ENCODE assay signal across 25 cellular contexts in genomic region chr11:102833731-102834130, GRCh38. TPM values are rescaled to one million over a fixed set of nuclear protein-coding genes. Genes with fewer than 3 reads are reported as not detected.
"Had no signal": no experiment of that assay in that cellular context is flagged by ENCODE, and none has a peak within 500 bp of the region (broad histone marks: within the 10 kb centered on the region; RNA-seq: fewer than 3 reads in every experiment).

No MANE protein-coding gene starts in this region.

- H3K27me3 ChIP-seq: SJSA1 had no signal

- H3K4me1 ChIP-seq: SJSA1 had no signal

- H3K9me3 ChIP-seq: SJSA1 had no signal

- H3K4me3 Mint-ChIP-seq: activated CD4-positive, alpha-beta memory T cell treated with anti-CD3 and anti-CD28 coated beads for 36 hours; activated CD4-positive, alpha-beta T cell treated with anti-CD3 and anti-CD28 coated beads, Interleukin-2, amount 10 ng/mL, durations not matched to agents 7 days and 5 days; activated naive CD4-positive, alpha-beta T cell treated with anti-CD3 and anti-CD28 coated beads for 36 hours; activated naive CD8-positive, alpha-beta T cell; activated T-cell treated with anti-CD3 and anti-CD28 coated beads, Interleukin-2, amount 50 U/mL, for 4 hours; T-helper 17 cell had no signal

- H3K36me3 ChIP-seq: SJSA1 had no signal

- FAIRE-seq: RCC 7860, TTC549 had no signal

- ATAC-seq: activated T-cell treated with anti-CD3 and anti-CD28 coated beads, Interleukin-2, amount 50 U/mL, for 4 hours; SK-N-SH treated with all-trans-retinoic acid at 6 μM for 48 hours; T-helper 17 cell had no signal

- H3K27ac ChIP-seq: SJSA1 had no signal

- H3K27ac Mint-ChIP-seq: activated CD4-positive, alpha-beta memory T cell treated with anti-CD3 and anti-CD28 coated beads for 36 hours; activated CD4-positive, alpha-beta T cell treated with anti-CD3 and anti-CD28 coated beads, Interleukin-2, amount 10 ng/mL, durations not matched to agents 7 days and 5 days; activated naive CD4-positive, alpha-beta T cell treated with anti-CD3 and anti-CD28 coated beads for 36 hours; activated naive CD8-positive, alpha-beta T cell; T-helper 17 cell had no signal

- H3K9me3 Mint-ChIP-seq: activated CD4-positive, alpha-beta memory T cell treated with anti-CD3 and anti-CD28 coated beads for 36 hours; activated CD4-positive, alpha-beta T cell treated with anti-CD3 and anti-CD28 coated beads, Interleukin-2, amount 10 ng/mL, durations not matched to agents 7 days and 5 days; activated naive CD4-positive, alpha-beta T cell treated with anti-CD3 and anti-CD28 coated beads for 36 hours; activated T-cell treated with anti-CD3 and anti-CD28 coated beads, Interleukin-2, amount 50 U/mL, for 4 hours had no signal

- H3K4me1 Mint-ChIP-seq: activated CD4-positive, alpha-beta T cell treated with anti-CD3 and anti-CD28 coated beads, Interleukin-2, amount 10 ng/mL, durations not matched to agents 7 days and 5 days; T-helper 17 cell had no signal

- DNase-seq: activated CD4-positive, alpha-beta memory T cell treated with anti-CD3 and anti-CD28 coated beads for 36 hours; activated CD4-positive, alpha-beta T cell treated with anti-CD3 and anti-CD28 coated beads, Interleukin-2, amount 10 ng/mL, durations not matched to agents 7 days and 5 days; activated CD4-positive, CD25-positive, alpha-beta regulatory T cell; activated CD8-positive, alpha-beta memory T cell treated with anti-CD3 and anti-CD28 coated beads for 24 hours; activated gamma-delta T cell; activated naive CD4-positive, alpha-beta T cell treated with anti-CD3 and anti-CD28 coated beads for 36 hours; activated T-cell treated with anti-CD3 and anti-CD28 coated beads, Interleukin-2, amount 50 U/mL, for 4 hours; anterior cingulate cortex; central memory CD4-positive, alpha-beta T cell; KG1; NCI-H1048; NCI-H146; NCI-H187 treated with DMSO at 0.1 percent for 48 hours; NCI-H2081 treated with DMSO at 0.1 percent for 48 hours; NCI-H446; NCI-H524; SHP77; T-helper 17 cell; T-helper 9 cell had no signal

- H3K4me3 ChIP-seq: SJSA1 had no signal

RNA-seq across cellular contexts. Expression of gene MMP3, which starts 9.7 kb away (rescaled TPM):
- total RNA-seq: activated CD4-positive, alpha-beta memory T cell treated with anti-CD3 and anti-CD28 coated beads for 36 hours; activated CD4-positive, alpha-beta T cell treated with anti-CD3 and anti-CD28 coated beads, Interleukin-2, amount 10 ng/mL, durations not matched to agents 7 days and 5 days; activated naive CD4-positive, alpha-beta T cell treated with anti-CD3 and anti-CD28 coated beads for 36 hours; activated T-cell treated with anti-CD3 and anti-CD28 coated beads, Interleukin-2, amount 50 U/mL, for 4 hours; T-helper 17 cell had no signal

RNA-seq across cellular contexts. Expression of gene MMP1, which starts 35.8 kb away (rescaled TPM):
- total RNA-seq: activated CD4-positive, alpha-beta memory T cell treated with anti-CD3 and anti-CD28 coated beads for 36 hours; activated CD4-positive, alpha-beta T cell treated with anti-CD3 and anti-CD28 coated beads, Interleukin-2, amount 10 ng/mL, durations not matched to agents 7 days and 5 days; activated naive CD4-positive, alpha-beta T cell treated with anti-CD3 and anti-CD28 coated beads for 36 hours; activated T-cell treated with anti-CD3 and anti-CD28 coated beads, Interleukin-2, amount 50 U/mL, for 4 hours had no signal

RNA-seq across cellular contexts. Expression of gene MMP12, which starts 41.1 kb away (rescaled TPM):
- total RNA-seq: activated CD4-positive, alpha-beta memory T cell treated with anti-CD3 and anti-CD28 coated beads for 36 hours; activated CD4-positive, alpha-beta T cell treated with anti-CD3 and anti-CD28 coated beads, Interleukin-2, amount 10 ng/mL, durations not matched to agents 7 days and 5 days; activated naive CD4-positive, alpha-beta T cell treated with anti-CD3 and anti-CD28 coated beads for 36 hours; activated T-cell treated with anti-CD3 and anti-CD28 coated beads, Interleukin-2, amount 50 U/mL, for 4 hours; LHCN-M2; T-helper 17 cell had no signal

RNA-seq across cellular contexts. Expression of gene MMP10, which starts 53.3 kb away (rescaled TPM):
- total RNA-seq: activated CD4-positive, alpha-beta memory T cell treated with anti-CD3 and anti-CD28 coated beads for 36 hours; activated CD4-positive, alpha-beta T cell treated with anti-CD3 and anti-CD28 coated beads, Interleukin-2, amount 10 ng/mL, durations not matched to agents 7 days and 5 days; activated naive CD4-positive, alpha-beta T cell treated with anti-CD3 and anti-CD28 coated beads for 36 hours; LHCN-M2; T-helper 17 cell had no signal
